In genomic region chr2:64523667-64524603, GRCh38 we compare ENCODE assay signal across 8 cellular contexts. TPM values are rescaled to one million over a fixed set of nuclear protein-coding genes. Genes with fewer than 3 reads are reported as not detected.
A peak's percentile ranks its signal among the peaks of the same experiment; 100 is the strongest.
DNase-seq lines count a peak whose midpoint lies in the region; ATAC-seq and TF ChIP-seq lines count a peak whose summit lies in the region.

AFTPH (plus strand) TSS chr2:64524328; CDS start chr2:64551475, 27,147 bp downstream.

- no peaks in the 10 kb centered on the region for H3K9me3 Mint-ChIP-seq in CD8-positive, alpha-beta T cell

- peak; percentile 99 to 100 (median 99) for DNase-seq in CD8-positive, alpha-beta T cell
- DNase-seq in HS-5 (ENCODE audit: low read depth) (peak; percentile 96), lung microvascular endothelial cell (ENCODE audit: low read depth in 2 of 2) (peak; percentile 99)
- DNase-seq in NK-92 treated with Interleukin-12 subunit alpha and Interleukin-12 subunit beta, amount 100 ng/mL, for 24 hours (lab: John Stamatoyannopoulos, UW): peak; percentile 98
- DNase-seq in activated CD8-positive, alpha-beta memory T cell treated with anti-CD3 and anti-CD28 coated beads for 24 hours: peak; percentile 98
- DNase-seq in effector CD8-positive, alpha-beta T cell (lab: John Stamatoyannopoulos, UW): peak; percentile 99
- peak; percentile 98 to 99 (median 98) for DNase-seq in stimulated activated CD4-positive, alpha-beta T cell treated with anti-CD3 and anti-CD28 coated beads, TNF-alpha, amount 100 ng/mL, for 48 hours (ENCODE audit: low read depth in 3 of 3)

- H3K4me3 Mint-ChIP-seq in CD8-positive, alpha-beta T cell: peak within 1 kb of the TSS; percentile 99

- no peaks in the 10 kb centered on the region for H3K27me3 ChIP-seq in CD8-positive, alpha-beta T cell (ENCODE audit: insufficient read depth, low read length)

- H3K27me3 Mint-ChIP-seq in CD8-positive, alpha-beta T cell (ENCODE audit: low read depth): no peaks in the 10 kb centered on the region

- ATAC-seq in CD8-positive, alpha-beta T cell: peak; percentile 88
- ATAC-seq in GM19467 (IDR thresholded peaks at IDR 0.05; ENCODE audit: unreplicated experiment): peak; percentile 77

- intact Hi-C loops in CD8-positive, alpha-beta T cell (cut with DNase I, micrococcal nuclease): loop anchor here (1.0 to 10.0 kb wide), 19 partner anchors 83 to 935 kb away; partner anchors contain the start of genes ACTR2 (in 2 of the 2), PELI1 (in 2 of the 2), UGP2 (in 2 of the 2) and CEP68 (in 1 of the 2)

- H3K9me3 ChIP-seq in CD8-positive, alpha-beta T cell (ENCODE audit: low read length): no peaks in the 10 kb centered on the region

- H3K4me3 ChIP-seq in CD8-positive, alpha-beta T cell (ENCODE audit: low read depth, low read length): peak within 1 kb of the TSS; percentile 69

- POLR2A ChIA-PET in CD8-positive, alpha-beta T cell (lab: Charles Lee): interaction anchor here (0.5 to 3.2 kb wide), 24 partner anchors 8 to 606 kb away, joined by 3 to 21 read pairs (median 4); partner anchors contain the start of genes RAB1A and SERTAD2

- H3K27ac Mint-ChIP-seq in CD8-positive, alpha-beta T cell: peak within 1 kb of the TSS; percentile 99

- H3K4me1 ChIP-seq in CD8-positive, alpha-beta T cell (ENCODE audit: insufficient read depth, low read length): peaks cover 20% of the 10 kb centered on the region

- H3K4me1 Mint-ChIP-seq in CD8-positive, alpha-beta T cell (ENCODE audit: low read depth): peaks cover 38% of the 10 kb centered on the region

- TF ChIP-seq CTCF in CD8-positive, alpha-beta T cell (IDR thresholded peaks at IDR 0.05): no peak

- CTCF ChIA-PET in CD8-positive, alpha-beta T cell (lab: Charles Lee): interaction anchor here (1.0 to 3.3 kb wide), 30 partner anchors 9 to 523 kb away, joined by 3 to 105 read pairs (median 6); no protein-coding TSS in a partner anchor

- no peaks in the 10 kb centered on the region for H3K36me3 ChIP-seq in CD8-positive, alpha-beta T cell (ENCODE audit: insufficient read depth, low read length)

- H3K36me3 Mint-ChIP-seq in CD8-positive, alpha-beta T cell: peaks cover 11% of the 10 kb centered on the region

- peak within 1 kb of the TSS; percentile 77 for H3K27ac ChIP-seq in CD8-positive, alpha-beta T cell (ENCODE audit: low read depth, low read length)

RNA-seq across cellular contexts. Expression of gene AFTPH, which starts in this region (rescaled TPM):
- total RNA-seq in CD8-positive, alpha-beta T cell: 10 to 100 TPM; 23.0 to 25.9 TPM
- total RNA-seq in lung microvascular endothelial cell: 23.8 and 35.5 TPM in 2 replicates

Comparison
In these comparisons a context has a peak if more than half of its experiments do, and no peak if none do; other contexts are left out.
1. Peak in every context shown above with its lines: DNase-seq, ATAC-seq, H3K4me3 ChIP-seq and H3K27ac ChIP-seq.